In genomic region chr6:31271641-31272357, GRCh38 we compare ENCODE assay signal across 9 cellular contexts. TPM values are rescaled to one million over a fixed set of nuclear protein-coding genes. Genes with fewer than 3 reads are reported as not detected.
A peak's percentile ranks its signal among the peaks of the same experiment; 100 is the strongest.
DNase-seq lines count a peak whose midpoint lies in the region; ATAC-seq and TF ChIP-seq lines count a peak whose summit lies in the region.
"Had no signal": no experiment of that assay in that cellular context is flagged by ENCODE, and none has a peak within 500 bp of the region (broad histone marks: within the 10 kb centered on the region; RNA-seq: fewer than 3 reads in every experiment).

Gene HLA-C, minus strand, starts transcription at chr6:31272092. Its CDS starts 21 bp downstream, at chr6:31272071.

- peak; percentile 73 for ATAC-seq in GM19025 (IDR thresholded peaks at IDR 0.05; ENCODE audit: low read depth, unreplicated experiment)
- ATAC-seq in HG03342 (IDR thresholded peaks at IDR 0.05; ENCODE audit: unreplicated experiment): peak; percentile 73

- peak; percentile 94 for DNase-seq in AG10803 (ENCODE audit: low read depth)
- peak; percentile 94 for DNase-seq in NCI-H510A (lab: John Stamatoyannopoulos, UW)
- DNase-seq in activated CD4-positive, alpha-beta T cell treated with anti-CD3 and anti-CD28 coated beads for 48 hours: peak; percentile 93
- DNase-seq in colonic mucosa: peak; percentile 94
- peak; percentile 64 to 86 (median 72) for DNase-seq in stimulated activated CD4-positive, alpha-beta T cell treated with anti-CD3 and anti-CD28 coated beads, Interleukin-1b, Interleukin-23, amount 100 ng/mL, for 24 hours (ENCODE audit: low read depth in 4 of 4, low spot score in 1 of 4)

- H3K27me3 ChIP-seq in colonic mucosa (no peaks in the 10 kb centered on the region), layer of hippocampus (ENCODE audit: control insufficient read depth, insufficient read depth, low read length) (no peaks in the 10 kb centered on the region)
- H3K27me3 ChIP-seq: SJCRH30 had no signal

- no peaks in the 10 kb centered on the region for H3K36me3 ChIP-seq in colonic mucosa
- H3K36me3 ChIP-seq: SJCRH30 had no signal

- H3K9me3 ChIP-seq in colonic mucosa: no peaks in the 10 kb centered on the region
- H3K9me3 ChIP-seq: SJCRH30 had no signal

- H3K9ac ChIP-seq in colonic mucosa (ENCODE audit: low read depth in 2 of 2, low read length in 2 of 2): peak within 1 kb of the TSS; percentile 84 to 100

- H3K27ac ChIP-seq in colonic mucosa: peak within 1 kb of the TSS; percentile 98
- H3K27ac ChIP-seq in layer of hippocampus (ENCODE audit: low read depth, low read length): peak within 1 kb of the TSS; percentile 78
- H3K27ac ChIP-seq: SJCRH30 had no signal

- H3K4me3 ChIP-seq in AG10803 (ENCODE audit: low read length): peak within 1 kb of the TSS; percentile 66
- H3K4me3 ChIP-seq in colonic mucosa: peak within 1 kb of the TSS; percentile 70
- H3K4me3 ChIP-seq: SJCRH30 had no signal

- no peaks in the 10 kb centered on the region for H3K4me1 ChIP-seq in colonic mucosa
- H3K4me1 ChIP-seq: SJCRH30 had no signal

- TF ChIP-seq CTCF in AG10803 (conservative IDR thresholded peaks at IDR 0.05; ENCODE audit: low read length) (no peak; the same call in 1 of the 2 replicates), colonic mucosa (IDR thresholded peaks at IDR 0.05) (no peak)

- intact Hi-C loops in colonic mucosa (cut with DNase I): loop anchor here (5.0 kb wide), 1 partner anchor 69 kb away; no protein-coding TSS in a partner anchor

RNA-seq across cellular contexts. Expression of gene HLA-C, which starts in this region (rescaled TPM):
- total RNA-seq in colonic mucosa: 1,000 to 10,000 TPM in 1 of 2 donors, 100 to 1,000 TPM in 1; 576 to 1,321 TPM

Comparison
In these comparisons a context has a peak if more than half of its experiments do, and no peak if none do; other contexts are left out.
1. Peak in every context shown above with its lines: DNase-seq, ATAC-seq, H3K4me3 ChIP-seq and H3K27ac ChIP-seq.